ENCODE assay signal across 8 cellular contexts in the genomic region with DNA sequence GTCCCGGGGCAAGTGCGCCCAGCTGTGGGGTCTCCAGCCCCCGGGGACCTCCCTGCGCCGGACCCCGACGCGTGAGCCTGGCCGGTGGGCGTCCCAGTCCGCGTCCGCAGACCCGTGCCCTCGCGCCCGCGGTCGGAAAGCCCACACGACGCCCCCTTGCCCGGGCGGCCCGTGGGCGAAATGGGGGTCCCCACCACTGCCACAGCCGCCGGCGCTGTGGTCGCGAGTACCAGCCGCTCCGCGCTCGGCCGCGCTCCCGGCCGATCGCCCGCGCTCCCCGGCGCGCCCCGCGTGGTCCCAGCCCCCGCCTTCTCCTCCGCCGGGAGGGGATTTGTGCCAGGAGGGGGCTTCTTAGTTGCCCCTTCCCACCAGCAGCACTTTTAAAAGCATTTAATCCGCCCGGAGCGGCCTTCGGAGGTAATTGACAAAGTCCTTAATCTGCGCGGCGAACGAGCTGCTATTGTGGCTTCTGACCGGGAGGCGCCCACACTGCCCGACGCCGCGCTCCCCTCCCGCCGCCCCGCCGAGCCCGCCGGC. TPM values are rescaled to one million over a fixed set of nuclear protein-coding genes. Genes with fewer than 3 reads are reported as not detected.
A peak's percentile ranks its signal among the peaks of the same experiment; 100 is the strongest.
DNase-seq lines count a peak whose midpoint lies in the region; ATAC-seq, FAIRE-seq and TF ChIP-seq lines count a peak whose summit lies in the region.

No MANE protein-coding gene starts in this region.

- in situ Hi-C loops in Panc1 (cut with HindIII; ENCODE audit: low pct_unique_long_range_greater_than_20kb, low sequenced_read_pairs) = no loop called here

- H3K9me3 ChIP-seq in Panc1 (ENCODE audit: control insufficient read depth, insufficient read depth, low read depth, low read length) = no peaks in the 10 kb centered on the region

- CTCF ChIA-PET in Panc1 (lab: Charles Lee) = interaction anchor here (1.0 kb wide), 2 partner anchors 59 to 70 kb away, joined by 3 read pairs; no protein-coding TSS in a partner anchor

- POLR2A ChIA-PET in Panc1 (lab: Charles Lee) = no interaction called here

- no peak for TF ChIP-seq CTCF in GM12875 (IDR thresholded peaks at IDR 0.05; ENCODE audit: borderline replicate concordance, insufficient read depth, low read depth, low read length)
- TF ChIP-seq CTCF in Panc1 (IDR thresholded peaks at IDR 0.05) = peak; percentile 50; the same call in 1 of the 2 replicates
- no peak for TF ChIP-seq CTCF in fibroblast of the aortic adventitia (IDR thresholded peaks at IDR 0.05; ENCODE audit: insufficient read depth, low read length)
- TF ChIP-seq CTCF in retinal pigment epithelial cell (conservative IDR thresholded peaks at IDR 0.05; ENCODE audit: low read depth, low read length) = no peak

- no peak for FAIRE-seq in urothelium cell line (lab: Jason Lieb, UNC)

- H3K27ac ChIP-seq in Panc1 (ENCODE audit: low read length) = no peak overlapping the region

- DNase-seq in Panc1 (ENCODE audit: low read depth, low spot score) = no peak
- no peak for DNase-seq in fibroblast of the aortic adventitia (ENCODE audit: low read depth)
- DNase-seq in retinal pigment epithelial cell (ENCODE audit: low read depth) = no peak
- no peak for DNase-seq in urothelium cell line (ENCODE audit: low spot score)
- DNase-seq in OCI-M2 (lab: John Stamatoyannopoulos, UW; ENCODE audit: unreplicated experiment) = no peak

- H3K36me3 ChIP-seq in Panc1 (ENCODE audit: control insufficient read depth, insufficient read depth, low read length) = no peaks in the 10 kb centered on the region

- no peaks in the 10 kb centered on the region for H3K27me3 ChIP-seq in Panc1 (ENCODE audit: control insufficient read depth, insufficient read depth, low read length)

- peaks cover 17% of the 10 kb centered on the region for H3K4me1 ChIP-seq in Panc1 (ENCODE audit: control insufficient read depth, insufficient read depth, low read length)

- H3K4me3 ChIP-seq in GM12875 (ENCODE audit: low read depth, low read length) (peak overlapping the region; percentile 51), Panc1 (ENCODE audit: low read depth in 2 of 2, low read length in 2 of 2) (peak overlapping the region; percentile 56 to 62), fibroblast of the aortic adventitia (ENCODE audit: low read depth, low read length) (peak overlapping the region; percentile 60), retinal pigment epithelial cell (ENCODE audit: low read length) (peak overlapping the region; percentile 50)

- BruUV-seq in Panc1 (replicated peaks; lab: Mats Ljungman, UMichigan) = no TSS peak

- ATAC-seq in Panc1 = no peak
- ATAC-seq in GM21529 (IDR thresholded peaks at IDR 0.05; ENCODE audit: unreplicated experiment) = no peak
- no peak for ATAC-seq in HG02885 (IDR thresholded peaks at IDR 0.05; ENCODE audit: poor library complexity, unreplicated experiment)

- intact Hi-C loops in Panc1 (cut with micrococcal nuclease; ENCODE audit: unreplicated experiment) = no loop called here

RNA-seq across cellular contexts. Expression of a gene that starts 0.4 kb away (rescaled TPM):
- total RNA-seq in Panc1 (2021; ENCODE audit: unreplicated experiment) (16.3 TPM), fibroblast of the aortic adventitia (ENCODE audit: low replicate concordance) (0.27 TPM in 1 of 2 replicates, not detected in the other)
- polyA plus RNA-seq in Panc1 (2012; ENCODE audit: insufficient read length) = 16.6 TPM

RNA-seq across cellular contexts. Expression of a gene that starts 42.9 kb away (rescaled TPM):
- total RNA-seq in Panc1 (2021; ENCODE audit: unreplicated experiment) (not detected), fibroblast of the aortic adventitia (ENCODE audit: low replicate concordance) (not detected in 2 replicates)
- 0.13 TPM for polyA plus RNA-seq in Panc1 (2012; ENCODE audit: insufficient read length)

Comparison
In these comparisons a context has a peak if more than half of its experiments do, and no peak if none do; other contexts are left out.
1. RNA of a gene that starts 0.4 kb away (total RNA-seq): 16.3 TPM in Panc1 (single experiment); 0.27 TPM in fibroblast of the aortic adventitia; every median in the first group is over 10 times any median in the second.
2. Peak in every context shown above with its lines, with median percentiles within 50 percentile points of each other: H3K4me3 ChIP-seq.